12 cellular contexts compared by ENCODE assay signal in genomic region chr12:46300906-46301305, GRCh38.
A peak's percentile ranks its signal among the peaks of the same experiment; 100 is the strongest.
DNase-seq lines count a peak whose midpoint lies in the region; ATAC-seq and TF ChIP-seq lines count a peak whose summit lies in the region.
"Had no signal": no experiment of that assay in that cellular context is flagged by ENCODE, and none has a peak within 500 bp of the region (broad histone marks: within the 10 kb centered on the region; RNA-seq: fewer than 3 reads in every experiment).

No MANE protein-coding gene starts in this region.

- TF ChIP-seq CTCF in nephron (IDR thresholded peaks at IDR 0.05; ENCODE audit: unreplicated experiment in 3 of 3), result no peak

- H3K4me3 Mint-ChIP-seq in nephron, result no peak overlapping the region
- H3K4me3 Mint-ChIP-seq: HFFc6; T-helper 1 cell treated with Interleukin-12 subunit alpha and Interleukin-12 subunit beta and Interleukin-4 antibody, amounts not matched to agents 30 μg/mL and 1 μg/mL, for 36 hours had no signal

- no peaks in the 10 kb centered on the region for H3K36me3 Mint-ChIP-seq in nephron (ENCODE audit: low read depth)

- ATAC-seq in HG02759 (IDR thresholded peaks at IDR 0.05; ENCODE audit: unreplicated experiment) (no peak), HG02642 (IDR thresholded peaks at IDR 0.05; ENCODE audit: poor library complexity, unreplicated experiment) (no peak), HG03432 (IDR thresholded peaks at IDR 0.05; ENCODE audit: unreplicated experiment) (no peak)

- H3K9me3 Mint-ChIP-seq in nephron, result peaks cover 9% of the 10 kb centered on the region
- H3K9me3 Mint-ChIP-seq: T-helper 1 cell treated with Interleukin-12 subunit alpha and Interleukin-12 subunit beta and Interleukin-4 antibody, amounts not matched to agents 30 μg/mL and 1 μg/mL, for 36 hours had no signal

- no peaks in the 10 kb centered on the region for H3K27me3 Mint-ChIP-seq in nephron (ENCODE audit: low read depth)

- H3K27ac Mint-ChIP-seq in nephron, result peak overlapping the region; percentile 28 to 40 (median 40)
- H3K27ac Mint-ChIP-seq: HFFc6; T-helper 1 cell treated with Interleukin-12 subunit alpha and Interleukin-12 subunit beta and Interleukin-4 antibody, amounts not matched to agents 30 μg/mL and 1 μg/mL, for 36 hours had no signal

- H3K4me1 Mint-ChIP-seq in nephron, result peaks cover 26% of the 10 kb centered on the region

- peak; percentile 16 for DNase-seq in EH (ENCODE audit: low read depth)
- peak; percentile 45 for DNase-seq in NCI-H1092 treated with DMSO at 0.1 percent for 48 hours (lab: John Stamatoyannopoulos, UW)
- DNase-seq in brain pericyte (ENCODE audit: low read depth, low spot score), result peak; percentile 36
- no peak for DNase-seq in DMS114 treated with DMSO at 0.1 percent for 48 hours (lab: John Stamatoyannopoulos, UW; ENCODE audit: unreplicated experiment)
- DNase-seq: effector memory CD4-positive, alpha-beta T cell; HFFc6; midbrain had no signal
